Comparison of ENCODE assay signal across 1 cellular context in the genomic region with DNA sequence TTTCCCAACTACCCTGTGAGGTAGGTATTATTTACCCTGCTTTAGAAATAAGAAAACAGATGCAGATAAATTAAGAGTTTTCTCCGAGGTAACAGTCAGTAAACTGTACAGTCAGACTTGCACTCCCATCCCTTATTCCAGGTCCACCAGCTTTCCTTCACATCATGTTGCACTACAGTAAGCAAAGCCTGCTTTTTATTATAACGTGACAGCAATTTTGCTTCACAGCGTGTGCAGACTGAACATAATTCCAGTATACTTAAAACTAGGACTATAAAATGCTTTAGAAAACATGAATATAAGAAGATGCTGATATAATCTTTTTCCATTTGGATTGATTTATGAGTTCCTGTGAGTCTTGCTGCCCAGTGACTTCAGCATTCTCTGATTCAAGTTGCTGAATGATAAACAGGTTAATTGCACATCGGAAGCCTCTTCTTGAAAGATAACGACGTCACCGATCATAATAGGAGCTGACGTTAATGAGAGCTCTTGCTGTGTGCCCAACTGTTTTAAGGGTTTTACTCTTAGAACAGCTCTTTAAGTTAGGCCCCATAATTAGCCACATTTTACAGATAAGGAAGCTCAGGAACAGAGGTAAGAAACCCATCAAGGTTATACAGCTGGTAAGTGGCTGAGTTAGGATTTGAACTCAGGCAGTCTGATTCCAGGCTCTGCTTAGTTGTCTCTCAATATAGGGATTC.
TF ChIP-seq lines count a peak whose summit lies in the region.

No MANE protein-coding gene starts in this region.

TF ChIP-seq in WTC11, 78 proteins besides CTCF, POLR2A, EP300 and RAD21 (continued from another document):
- TF ChIP-seq, protein P1, sequence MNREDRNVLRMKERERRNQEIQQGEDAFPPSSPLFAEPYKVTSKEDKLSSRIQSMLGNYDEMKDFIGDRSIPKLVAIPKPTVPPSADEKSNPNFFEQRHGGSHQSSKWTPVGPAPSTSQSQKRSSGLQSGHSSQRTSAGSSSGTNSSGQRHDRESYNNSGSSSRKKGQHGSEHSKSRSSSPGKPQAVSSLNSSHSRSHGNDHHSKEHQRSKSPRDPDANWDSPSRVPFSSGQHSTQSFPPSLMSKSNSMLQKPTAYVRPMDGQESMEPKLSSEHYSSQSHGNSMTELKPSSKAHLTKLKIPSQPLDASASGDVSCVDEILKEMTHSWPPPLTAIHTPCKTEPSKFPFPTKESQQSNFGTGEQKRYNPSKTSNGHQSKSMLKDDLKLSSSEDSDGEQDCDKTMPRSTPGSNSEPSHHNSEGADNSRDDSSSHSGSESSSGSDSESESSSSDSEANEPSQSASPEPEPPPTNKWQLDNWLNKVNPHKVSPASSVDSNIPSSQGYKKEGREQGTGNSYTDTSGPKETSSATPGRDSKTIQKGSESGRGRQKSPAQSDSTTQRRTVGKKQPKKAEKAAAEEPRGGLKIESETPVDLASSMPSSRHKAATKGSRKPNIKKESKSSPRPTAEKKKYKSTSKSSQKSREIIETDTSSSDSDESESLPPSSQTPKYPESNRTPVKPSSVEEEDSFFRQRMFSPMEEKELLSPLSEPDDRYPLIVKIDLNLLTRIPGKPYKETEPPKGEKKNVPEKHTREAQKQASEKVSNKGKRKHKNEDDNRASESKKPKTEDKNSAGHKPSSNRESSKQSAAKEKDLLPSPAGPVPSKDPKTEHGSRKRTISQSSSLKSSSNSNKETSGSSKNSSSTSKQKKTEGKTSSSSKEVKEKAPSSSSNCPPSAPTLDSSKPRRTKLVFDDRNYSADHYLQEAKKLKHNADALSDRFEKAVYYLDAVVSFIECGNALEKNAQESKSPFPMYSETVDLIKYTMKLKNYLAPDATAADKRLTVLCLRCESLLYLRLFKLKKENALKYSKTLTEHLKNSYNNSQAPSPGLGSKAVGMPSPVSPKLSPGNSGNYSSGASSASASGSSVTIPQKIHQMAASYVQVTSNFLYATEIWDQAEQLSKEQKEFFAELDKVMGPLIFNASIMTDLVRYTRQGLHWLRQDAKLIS (CRISPR knock-in tag; IDR thresholded peaks at IDR 0.05; ENCODE audit: borderline replicate concordance), result no peak
- TF ChIP-seq TEAD4 (CRISPR knock-in tag; IDR thresholded peaks at IDR 0.05), result no peak
TF ChIP-seq in WTC11: peak in this region for 0.
